In the genomic region with DNA sequence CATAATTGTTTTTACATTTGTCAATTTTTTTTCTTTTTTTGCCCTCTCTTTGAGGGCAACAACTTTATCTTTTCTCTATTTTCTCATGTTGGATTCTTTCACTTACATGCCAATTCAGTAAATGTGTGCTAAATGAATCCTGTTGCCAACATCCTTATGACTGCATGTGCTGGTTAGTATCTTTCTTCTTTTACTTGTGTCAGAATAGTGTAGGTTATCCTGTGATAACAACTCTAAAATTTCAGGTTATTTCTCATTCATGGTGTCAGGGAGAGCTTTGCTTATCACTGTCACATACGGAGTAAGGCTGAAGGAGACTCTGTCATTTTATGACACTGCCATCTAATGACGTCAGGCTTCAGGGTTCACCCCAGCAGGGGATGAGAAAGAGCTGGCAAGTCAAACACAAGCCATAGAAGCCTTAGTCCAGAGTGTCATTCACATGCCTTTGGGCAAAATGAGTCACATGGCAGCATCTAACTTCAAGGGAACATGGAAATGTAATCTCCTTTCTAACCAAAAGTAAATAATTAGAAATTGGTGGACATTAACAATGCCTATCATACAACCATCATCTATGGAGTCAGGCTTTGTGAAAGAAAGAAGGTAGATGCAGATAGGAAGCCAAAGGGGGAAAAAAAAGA, we compare ENCODE assay signal across 1 cellular context.
TF ChIP-seq lines count a peak whose summit lies in the region.

No MANE protein-coding gene starts in this region.

TF ChIP-seq in HCT116, 20 proteins besides CTCF, POLR2A, EP300 and RAD21:
- TF ChIP-seq CBX3 (IDR thresholded peaks at IDR 0.05; ENCODE audit: low read depth) (no peak), JUND (IDR thresholded peaks at IDR 0.05) (0 out of 2 replicates have a peak, but pooled peaks have one; percentile 18)
TF ChIP-seq in HCT116: peak in this region for 1.
